In genomic region chr5:4531756-4532704, GRCh38 we compare ENCODE assay signal across 15 cellular contexts.
"Had no signal": no experiment of that assay in that cellular context is flagged by ENCODE, and none has a peak within 500 bp of the region (broad histone marks: within the 10 kb centered on the region; RNA-seq: fewer than 3 reads in every experiment).

No MANE protein-coding gene starts in this region.

- H3K27ac ChIP-seq: thoracic aorta, upper lobe of left lung had no signal

- H3K4me3 ChIP-seq: thoracic aorta, upper lobe of left lung had no signal

- H3K27me3 ChIP-seq: upper lobe of left lung had no signal

- H3K36me3 ChIP-seq: thoracic aorta, upper lobe of left lung had no signal

- FAIRE-seq: small intestine had no signal

- H3K27ac Mint-ChIP-seq: activated CD4-positive, alpha-beta memory T cell treated with anti-CD3 and anti-CD28 coated beads for 36 hours; activated naive CD4-positive, alpha-beta T cell treated with anti-CD3 and anti-CD28 coated beads, Interleukin-2, amount 10 ng/mL, durations not matched to agents 7 days and 5 days; activated naive CD8-positive, alpha-beta T cell treated with anti-CD3 and anti-CD28 coated beads, Interleukin-2, amount 50 U/mL, for 24 hours; activated T-cell treated with anti-CD3 and anti-CD28 coated beads, Interleukin-2, amount 50 U/mL, for 72 hours; memory B cell; naive B cell; stimulated activated memory B cell treated with anti-CD40 and anti-IgM and Interleukin-4, amounts not matched to agents 10 μg/mL and 1 μg/mL and 100 μg/mL, for 72 hours had no signal

- H3K9me3 Mint-ChIP-seq: activated naive CD8-positive, alpha-beta T cell treated with anti-CD3 and anti-CD28 coated beads, Interleukin-2, amount 50 U/mL, for 24 hours had no signal

- DNase-seq: activated CD4-positive, alpha-beta memory T cell treated with anti-CD3 and anti-CD28 coated beads for 36 hours; activated CD4-positive, alpha-beta T cell treated with anti-CD3 and anti-CD28 coated beads for 48 hours; activated effector memory CD4-positive, alpha-beta T cell treated with Interleukin-2 at 50 U/mL for 16 hours; activated naive CD4-positive, alpha-beta T cell treated with anti-CD3 and anti-CD28 coated beads, Interleukin-2, amount 10 ng/mL, durations not matched to agents 7 days and 5 days; activated naive CD8-positive, alpha-beta T cell treated with anti-CD3 and anti-CD28 coated beads, Interleukin-2, amount 50 U/mL, for 24 hours; activated T-cell treated with anti-CD3 and anti-CD28 coated beads, Interleukin-2, amount 50 U/mL, for 72 hours; foreskin fibroblast; naive B cell; small intestine; stimulated activated CD4-positive, alpha-beta T cell treated with anti-CD3 and anti-CD28 coated beads, Interleukin-2, amount 100 ng/mL, for 24 hours; T-helper 1 cell had no signal

- H3K4me1 Mint-ChIP-seq: activated naive CD4-positive, alpha-beta T cell treated with anti-CD3 and anti-CD28 coated beads, Interleukin-2, amount 10 ng/mL, durations not matched to agents 7 days and 5 days; activated naive CD8-positive, alpha-beta T cell treated with anti-CD3 and anti-CD28 coated beads, Interleukin-2, amount 50 U/mL, for 24 hours; memory B cell; naive B cell; stimulated activated memory B cell treated with anti-CD40 and anti-IgM and Interleukin-4, amounts not matched to agents 10 μg/mL and 1 μg/mL and 100 μg/mL, for 72 hours had no signal

- H3K27me3 Mint-ChIP-seq: activated CD4-positive, alpha-beta memory T cell treated with anti-CD3 and anti-CD28 coated beads for 36 hours; activated naive CD4-positive, alpha-beta T cell treated with anti-CD3 and anti-CD28 coated beads, Interleukin-2, amount 10 ng/mL, durations not matched to agents 7 days and 5 days; activated naive CD8-positive, alpha-beta T cell treated with anti-CD3 and anti-CD28 coated beads, Interleukin-2, amount 50 U/mL, for 24 hours; memory B cell; stimulated activated memory B cell treated with anti-CD40 and anti-IgM and Interleukin-4, amounts not matched to agents 10 μg/mL and 1 μg/mL and 100 μg/mL, for 72 hours had no signal

- H3K36me3 Mint-ChIP-seq: activated CD4-positive, alpha-beta memory T cell treated with anti-CD3 and anti-CD28 coated beads for 36 hours; activated naive CD4-positive, alpha-beta T cell treated with anti-CD3 and anti-CD28 coated beads, Interleukin-2, amount 10 ng/mL, durations not matched to agents 7 days and 5 days; memory B cell; naive B cell; stimulated activated memory B cell treated with anti-CD40 and anti-IgM and Interleukin-4, amounts not matched to agents 10 μg/mL and 1 μg/mL and 100 μg/mL, for 72 hours had no signal

- H3K4me1 ChIP-seq: upper lobe of left lung had no signal

- H3K4me3 Mint-ChIP-seq: activated CD4-positive, alpha-beta memory T cell treated with anti-CD3 and anti-CD28 coated beads for 36 hours; activated naive CD4-positive, alpha-beta T cell treated with anti-CD3 and anti-CD28 coated beads, Interleukin-2, amount 10 ng/mL, durations not matched to agents 7 days and 5 days; activated naive CD8-positive, alpha-beta T cell treated with anti-CD3 and anti-CD28 coated beads, Interleukin-2, amount 50 U/mL, for 24 hours; activated T-cell treated with anti-CD3 and anti-CD28 coated beads, Interleukin-2, amount 50 U/mL, for 72 hours; memory B cell; naive B cell; stimulated activated memory B cell treated with anti-CD40 and anti-IgM and Interleukin-4, amounts not matched to agents 10 μg/mL and 1 μg/mL and 100 μg/mL, for 72 hours had no signal

- H3K9me3 ChIP-seq: thoracic aorta, upper lobe of left lung had no signal
